9 cellular contexts compared by ENCODE assay signal in genomic region chr11:120172054-120172881, GRCh38. TPM values are rescaled to one million over a fixed set of nuclear protein-coding genes. Genes with fewer than 3 reads are reported as not detected.
DNase-seq lines count a peak whose midpoint lies in the region; ATAC-seq and TF ChIP-seq lines count a peak whose summit lies in the region.
"Had no signal": no experiment of that assay in that cellular context is flagged by ENCODE, and none has a peak within 500 bp of the region (broad histone marks: within the 10 kb centered on the region; RNA-seq: fewer than 3 reads in every experiment).

No MANE protein-coding gene starts in this region.

- H3K27ac ChIP-seq in suprapubic skin, result no peak overlapping the region
- H3K27ac ChIP-seq: SK-N-MC had no signal

- H3K27ac Mint-ChIP-seq in activated CD4-positive, alpha-beta memory T cell treated with anti-CD3 and anti-CD28 coated beads, Interleukin-2, amount 10 ng/mL, durations not matched to agents 7 days and 5 days, result no peak overlapping the region

- peak; percentile 75 to 93 for TF ChIP-seq CTCF in suprapubic skin (IDR thresholded peaks at IDR 0.05)

- CTCF ChIA-PET in activated CD4-positive, alpha-beta memory T cell treated with anti-CD3 and anti-CD28 coated beads, Interleukin-2, amount 10 ng/mL, durations not matched to agents 7 days and 5 days (lab: Charles Lee), result interaction anchor here (1.0 to 6.2 kb wide), 3 partner anchors 14 to 130 kb away, joined by 3 to 61 read pairs (median 22); no protein-coding TSS in a partner anchor

- WGBS in suprapubic skin, result 26% methylated on average over 18 of the region's 23 CpGs

- DNase-seq in COLO668 (lab: John Stamatoyannopoulos, UW; ENCODE audit: unreplicated experiment) (peak; percentile 9), NCI-H2227 treated with DMSO at 0.1 percent for 48 hours (lab: John Stamatoyannopoulos, UW) (peak; percentile 5), erythroblast (lab: John Stamatoyannopoulos, UW) (peak; percentile 8 to 21), middle frontal gyrus (ENCODE audit: extremely low spot score, low spot score) (peak; percentile 46), suprapubic skin (ENCODE audit: low spot score in 2 of 2) (peak in 1 of 2 donors; percentile 74)
- DNase-seq in activated CD4-positive, alpha-beta memory T cell treated with anti-CD3 and anti-CD28 coated beads, Interleukin-2, amount 10 ng/mL, durations not matched to agents 7 days and 5 days, result peak; percentile 52

- no peaks in the 10 kb centered on the region for H3K36me3 ChIP-seq in suprapubic skin

- H3K27me3 Mint-ChIP-seq in activated CD4-positive, alpha-beta memory T cell treated with anti-CD3 and anti-CD28 coated beads, Interleukin-2, amount 10 ng/mL, durations not matched to agents 7 days and 5 days, result peaks cover 69% of the 10 kb centered on the region

- no peaks in the 10 kb centered on the region for H3K9me3 ChIP-seq in suprapubic skin

- no peak overlapping the region for H3K4me3 Mint-ChIP-seq in activated CD4-positive, alpha-beta memory T cell treated with anti-CD3 and anti-CD28 coated beads, Interleukin-2, amount 10 ng/mL, durations not matched to agents 7 days and 5 days

- ATAC-seq in GM21717 (IDR thresholded peaks at IDR 0.05; ENCODE audit: unreplicated experiment) (peak; percentile 66), HG03520 (IDR thresholded peaks at IDR 0.05; ENCODE audit: unreplicated experiment) (no peak)

- H3K36me3 Mint-ChIP-seq in activated CD4-positive, alpha-beta memory T cell treated with anti-CD3 and anti-CD28 coated beads, Interleukin-2, amount 10 ng/mL, durations not matched to agents 7 days and 5 days (ENCODE audit: low read depth), result no peaks in the 10 kb centered on the region

- TF ChIP-seq POLR2A in erythroblast (IDR thresholded peaks at IDR 0.05; ENCODE audit: low read length) (no peak), suprapubic skin (IDR thresholded peaks at IDR 0.05) (no peak)

- H3K4me1 Mint-ChIP-seq in activated CD4-positive, alpha-beta memory T cell treated with anti-CD3 and anti-CD28 coated beads, Interleukin-2, amount 10 ng/mL, durations not matched to agents 7 days and 5 days, result peaks cover 3% of the 10 kb centered on the region

- peaks cover 29% of the 10 kb centered on the region for H3K4me1 ChIP-seq in suprapubic skin

- POLR2A ChIA-PET in activated CD4-positive, alpha-beta memory T cell treated with anti-CD3 and anti-CD28 coated beads, Interleukin-2, amount 10 ng/mL, durations not matched to agents 7 days and 5 days (lab: Charles Lee), result no interaction called here

- H3K27me3 ChIP-seq in suprapubic skin, result no peaks in the 10 kb centered on the region

- TF ChIP-seq EP300 in suprapubic skin (IDR thresholded peaks at IDR 0.05), result no peak

- H3K9me3 Mint-ChIP-seq in activated CD4-positive, alpha-beta memory T cell treated with anti-CD3 and anti-CD28 coated beads, Interleukin-2, amount 10 ng/mL, durations not matched to agents 7 days and 5 days, result no peaks in the 10 kb centered on the region

- no peak overlapping the region for H3K4me3 ChIP-seq in suprapubic skin
- H3K4me3 ChIP-seq: SK-N-MC had no signal

RNA-seq across cellular contexts. Expression of gene TRIM29, which starts 34.4 kb away (rescaled TPM):
- total RNA-seq in activated CD4-positive, alpha-beta memory T cell treated with anti-CD3 and anti-CD28 coated beads, Interleukin-2, amount 10 ng/mL, durations not matched to agents 7 days and 5 days, result not detected
- 1,000 to 10,000 TPM; 1,248 to 1,527 (median 1,455) TPM for total RNA-seq in suprapubic skin

RNA-seq across cellular contexts. Expression of gene OAF, which starts 38.6 kb away (rescaled TPM):
- total RNA-seq in activated CD4-positive, alpha-beta memory T cell treated with anti-CD3 and anti-CD28 coated beads, Interleukin-2, amount 10 ng/mL, durations not matched to agents 7 days and 5 days, result 1 to 10 TPM; 1.4 to 2.0 TPM
- total RNA-seq in suprapubic skin, result 10 to 100 TPM in 3 of 4 donors, 1 to 10 TPM in 1; 5.0 to 13.0 (median 10.8) TPM

Comparison
In these comparisons a context has a peak if more than half of its experiments do, and no peak if none do; other contexts are left out.
1. RNA of gene TRIM29, which starts 34.4 kb away (total RNA-seq): 1,248 to 1,527 TPM in suprapubic skin; not detected in activated CD4-positive, alpha-beta memory T cell treated with anti-CD3 and anti-CD28 coated beads, Interleukin-2, amount 10 ng/mL, durations not matched to agents 7 days and 5 days; every median in the first group is over 1,000 times any median in the second.